ENCODE assay signal across 1 cellular context in genomic region chr6:35892482-35892881, GRCh38.
TF ChIP-seq lines count a peak whose summit lies in the region.

No MANE protein-coding gene starts in this region.

TF ChIP-seq in H1, 55 proteins besides CTCF, POLR2A, EP300 and RAD21:
- TF ChIP-seq SIX5 (IDR thresholded peaks at IDR 0.05; ENCODE audit: low read depth, low read length) = no peak
- no peak for TF ChIP-seq RXRA (IDR thresholded peaks at IDR 0.05; ENCODE audit: insufficient read depth, low read depth, low read length)
- no peak for TF ChIP-seq YY1 (IDR thresholded peaks at IDR 0.05; ENCODE audit: low read depth, low read length)
- TF ChIP-seq CREB1 (IDR thresholded peaks at IDR 0.05) = no peak
- TF ChIP-seq BCL11A (IDR thresholded peaks at IDR 0.05; ENCODE audit: low read depth in 2 of 2, low read length in 2 of 2) = no peak
